Comparison of ENCODE assay signal across 22 cellular contexts in the genomic region with DNA sequence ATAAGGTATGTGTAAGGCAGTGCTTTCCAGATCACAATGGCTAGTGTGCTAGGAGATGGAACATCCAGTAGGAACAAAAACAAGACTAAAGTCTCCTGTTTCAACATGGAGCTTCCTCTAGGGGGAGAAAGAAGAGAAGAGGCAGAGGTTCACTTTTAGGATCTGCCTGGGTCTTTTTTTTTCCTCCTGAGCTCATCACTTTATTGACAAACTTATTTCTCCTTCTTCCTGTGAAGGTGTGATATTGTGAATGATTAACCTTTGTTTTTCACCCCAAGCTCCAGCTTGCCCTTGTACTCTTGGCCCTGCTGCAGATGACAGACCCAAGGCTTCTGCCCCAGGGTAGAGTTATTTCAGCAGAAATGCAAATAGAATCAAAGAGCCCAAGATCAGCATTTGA. TPM values are rescaled to one million over a fixed set of nuclear protein-coding genes. Genes with fewer than 3 reads are reported as not detected.
"Had no signal": no experiment of that assay in that cellular context is flagged by ENCODE, and none has a peak within 500 bp of the region (broad histone marks: within the 10 kb centered on the region; RNA-seq: fewer than 3 reads in every experiment).

No MANE protein-coding gene starts in this region.

- H3K36me3 ChIP-seq: breast epithelium, gastrocnemius medialis, heart right ventricle, ovary, thoracic aorta, upper lobe of right lung had no signal

- H3K4me3 ChIP-seq: breast epithelium, gastrocnemius medialis, heart right ventricle, ovary, thoracic aorta, upper lobe of right lung had no signal

- H3K9me3 ChIP-seq: breast epithelium, gastrocnemius medialis, heart right ventricle, ovary, thoracic aorta, upper lobe of right lung had no signal

- DNase-seq: activated CD4-positive, alpha-beta T cell treated with anti-CD3 and anti-CD28 coated beads for 1 hour; activated CD4-positive, alpha-beta T cell treated with anti-CD3 and anti-CD28 coated beads, Interleukin-2, amount 50 U/mL, for 48 hours; activated naive CD4-positive, alpha-beta T cell treated with anti-CD3 and anti-CD28 coated beads for 36 hours; activated naive CD8-positive, alpha-beta T cell treated with anti-CD3 and anti-CD28 coated beads, Interleukin-2, amount 50 U/mL, for 24 hours; aorta; effector memory CD8-positive, alpha-beta T cell; erythroblast; gastrocnemius medialis; heart right ventricle; islet precursor cell; naive B cell; ovary; upper lobe of right lung had no signal

- H3K27ac ChIP-seq: breast epithelium, gastrocnemius medialis, heart right ventricle, ovary, thoracic aorta, upper lobe of right lung, VCaP had no signal

- H3K4me1 ChIP-seq: breast epithelium, gastrocnemius medialis, heart right ventricle, upper lobe of right lung had no signal

- H3K27me3 ChIP-seq: gastrocnemius medialis, ovary, upper lobe of right lung had no signal

RNA-seq across cellular contexts. Expression of a gene that starts 13.5 kb away (rescaled TPM):
- total RNA-seq: activated naive CD4-positive, alpha-beta T cell treated with anti-CD3 and anti-CD28 coated beads for 36 hours; activated T-helper 17 cell treated with anti-CD3 and anti-CD28 coated beads, Interleukin-2, amount 50 U/mL, for 72 hours; aorta; breast epithelium; cerebellum; gastrocnemius medialis; heart right ventricle; lung microvascular endothelial cell; mononuclear cell; pulmonary artery endothelial cell; sciatic nerve; thoracic aorta; upper lobe of right lung had no signal
- polyA plus RNA-seq: aorta, heart right ventricle had no signal
